In the genomic region with DNA sequence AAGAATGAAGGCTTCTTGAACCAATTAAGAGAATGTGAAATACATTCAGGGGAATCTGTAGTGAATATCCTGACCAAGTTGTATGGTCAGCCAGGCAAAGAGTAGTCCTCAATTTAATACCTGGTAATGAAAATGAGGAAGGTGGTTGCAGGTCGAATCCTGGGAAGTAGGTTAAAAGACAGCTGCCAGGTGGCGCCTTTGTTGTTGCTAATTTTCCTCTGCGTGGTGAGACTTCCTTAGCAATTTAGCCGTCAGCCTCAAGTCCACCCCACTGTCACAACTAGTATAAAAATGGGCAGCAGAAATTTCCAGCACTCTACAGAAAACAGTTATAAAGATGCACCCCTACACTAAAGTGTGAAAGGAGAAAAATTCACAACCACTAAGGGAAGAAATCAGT, we compare ENCODE assay signal across 8 cellular contexts.
DNase-seq lines count a peak whose midpoint lies in the region; ATAC-seq and TF ChIP-seq lines count a peak whose summit lies in the region.

No MANE protein-coding gene starts in this region.

- no peak for TF ChIP-seq CTCF in WTC11 (IDR thresholded peaks at IDR 0.05)

- POLR2A ChIA-PET in HEK293T (lab: Yijun Ruan, JAX) (no interaction called here), WTC11 (lab: Charles Lee) (no interaction called here)

- H3K4me3 Mint-ChIP-seq in WTC11: no peak overlapping the region

- DNase-seq in Caki2 (ENCODE audit: low read depth) (peak; percentile 2), HEK293T (ENCODE audit: extremely low spot score) (peak; percentile 14), WTC11 (ENCODE audit: low spot score) (peak; percentile 15), kidney tubule cell (ENCODE audit: low spot score) (peak; percentile 21)
- no peak for DNase-seq in activated effector memory CD4-positive, alpha-beta T cell treated with Interleukin-2 at 50 U/mL for 16 hours

- H3K27me3 Mint-ChIP-seq in WTC11 (ENCODE audit: low read depth): no peaks in the 10 kb centered on the region; the same call in 1 of the 2 replicates

- ATAC-seq in WTC11: peak; percentile 59
- ATAC-seq in GM19395 (IDR thresholded peaks at IDR 0.05; ENCODE audit: unreplicated experiment): no peak
- ATAC-seq in HG02852 (IDR thresholded peaks at IDR 0.05; ENCODE audit: unreplicated experiment): no peak
- ATAC-seq in GM21717 (IDR thresholded peaks at IDR 0.05; ENCODE audit: unreplicated experiment): no peak

- in situ Hi-C loops in Caki2 (cut with HindIII; ENCODE audit: low pct_unique_long_range_greater_than_20kb, low sequenced_read_pairs): no loop called here

- no peak overlapping the region for H3K27ac Mint-ChIP-seq in WTC11

- peaks cover 11% of the 10 kb centered on the region; the same call in 1 of the 2 replicates for H3K4me1 Mint-ChIP-seq in WTC11

- no peaks in the 10 kb centered on the region for H3K36me3 Mint-ChIP-seq in WTC11

- no peaks in the 10 kb centered on the region for H3K9me3 Mint-ChIP-seq in WTC11

- CTCF ChIA-PET in HEK293T (lab: Yijun Ruan, JAX) (interaction anchor here (1.0 kb wide), 2 partner anchors 339 to 342 kb away, joined by 3 to 5 read pairs; no protein-coding TSS in a partner anchor), WTC11 (lab: Charles Lee) (interaction anchor here (0.8 to 3.6 kb wide), 10 partner anchors 11 to 345 kb away, joined by 3 to 34 read pairs (median 4); no protein-coding TSS in a partner anchor)

TF ChIP-seq in HEK293T, 16 proteins besides CTCF, POLR2A, EP300 and RAD21:
- TF ChIP-seq FOXM1 (IDR thresholded peaks at IDR 0.05; ENCODE audit: borderline replicate concordance) (no peak), CTBP1 (IDR thresholded peaks at IDR 0.05; ENCODE audit: borderline replicate concordance) (no peak), SP1 (IDR thresholded peaks at IDR 0.05) (no peak), L3MBTL2 (conservative IDR thresholded peaks at IDR 0.05) (no peak), HDGF (IDR thresholded peaks at IDR 0.05; ENCODE audit: borderline replicate concordance) (no peak), BHLHE40 (IDR thresholded peaks at IDR 0.05; ENCODE audit: borderline replicate concordance) (no peak), ELF4 (IDR thresholded peaks at IDR 0.05) (no peak), FOXK2 (IDR thresholded peaks at IDR 0.05) (no peak), TARDBP (IDR thresholded peaks at IDR 0.05) (no peak), FOXA1 (IDR thresholded peaks at IDR 0.05) (no peak), LEF1 (IDR thresholded peaks at IDR 0.05; ENCODE audit: borderline replicate concordance) (no peak), ARNT (IDR thresholded peaks at IDR 0.05) (no peak)
- TF ChIP-seq, protein P1, sequence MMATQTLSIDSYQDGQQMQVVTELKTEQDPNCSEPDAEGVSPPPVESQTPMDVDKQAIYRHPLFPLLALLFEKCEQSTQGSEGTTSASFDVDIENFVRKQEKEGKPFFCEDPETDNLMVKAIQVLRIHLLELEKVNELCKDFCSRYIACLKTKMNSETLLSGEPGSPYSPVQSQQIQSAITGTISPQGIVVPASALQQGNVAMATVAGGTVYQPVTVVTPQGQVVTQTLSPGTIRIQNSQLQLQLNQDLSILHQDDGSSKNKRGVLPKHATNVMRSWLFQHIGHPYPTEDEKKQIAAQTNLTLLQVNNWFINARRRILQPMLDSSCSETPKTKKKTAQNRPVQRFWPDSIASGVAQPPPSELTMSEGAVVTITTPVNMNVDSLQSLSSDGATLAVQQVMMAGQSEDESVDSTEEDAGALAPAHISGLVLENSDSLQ (IDR thresholded peaks at IDR 0.05): no peak

TF ChIP-seq in WTC11, 78 proteins besides CTCF, POLR2A, EP300 and RAD21 (continues in another document):
- TF ChIP-seq RORB (CRISPR knock-in tag; IDR thresholded peaks at IDR 0.05) (no peak), CREM (CRISPR knock-in tag; IDR thresholded peaks at IDR 0.05) (no peak), ZBTB21 (CRISPR knock-in tag; IDR thresholded peaks at IDR 0.05; ENCODE audit: borderline replicate concordance) (no peak), MYBL2 (CRISPR knock-in tag; IDR thresholded peaks at IDR 0.05) (no peak), GTF2I (CRISPR knock-in tag; conservative IDR thresholded peaks at IDR 0.05) (no peak), ATF1 (CRISPR knock-in tag; IDR thresholded peaks at IDR 0.05) (no peak), NR3C1 (CRISPR knock-in tag; conservative IDR thresholded peaks at IDR 0.05; ENCODE audit: low read depth) (no peak), NR2C2 (CRISPR knock-in tag; IDR thresholded peaks at IDR 0.05) (no peak), ZNF138 (CRISPR knock-in tag; conservative IDR thresholded peaks at IDR 0.05) (no peak), ZNF671 (CRISPR knock-in tag; IDR thresholded peaks at IDR 0.05) (no peak), ELF4 (CRISPR knock-in tag; IDR thresholded peaks at IDR 0.05; ENCODE audit: low read depth) (no peak)
- TF ChIP-seq, protein P2, sequence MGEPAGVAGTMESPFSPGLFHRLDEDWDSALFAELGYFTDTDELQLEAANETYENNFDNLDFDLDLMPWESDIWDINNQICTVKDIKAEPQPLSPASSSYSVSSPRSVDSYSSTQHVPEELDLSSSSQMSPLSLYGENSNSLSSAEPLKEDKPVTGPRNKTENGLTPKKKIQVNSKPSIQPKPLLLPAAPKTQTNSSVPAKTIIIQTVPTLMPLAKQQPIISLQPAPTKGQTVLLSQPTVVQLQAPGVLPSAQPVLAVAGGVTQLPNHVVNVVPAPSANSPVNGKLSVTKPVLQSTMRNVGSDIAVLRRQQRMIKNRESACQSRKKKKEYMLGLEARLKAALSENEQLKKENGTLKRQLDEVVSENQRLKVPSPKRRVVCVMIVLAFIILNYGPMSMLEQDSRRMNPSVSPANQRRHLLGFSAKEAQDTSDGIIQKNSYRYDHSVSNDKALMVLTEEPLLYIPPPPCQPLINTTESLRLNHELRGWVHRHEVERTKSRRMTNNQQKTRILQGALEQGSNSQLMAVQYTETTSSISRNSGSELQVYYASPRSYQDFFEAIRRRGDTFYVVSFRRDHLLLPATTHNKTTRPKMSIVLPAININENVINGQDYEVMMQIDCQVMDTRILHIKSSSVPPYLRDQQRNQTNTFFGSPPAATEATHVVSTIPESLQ (CRISPR knock-in tag; IDR thresholded peaks at IDR 0.05): no peak
- TF ChIP-seq, protein P3, sequence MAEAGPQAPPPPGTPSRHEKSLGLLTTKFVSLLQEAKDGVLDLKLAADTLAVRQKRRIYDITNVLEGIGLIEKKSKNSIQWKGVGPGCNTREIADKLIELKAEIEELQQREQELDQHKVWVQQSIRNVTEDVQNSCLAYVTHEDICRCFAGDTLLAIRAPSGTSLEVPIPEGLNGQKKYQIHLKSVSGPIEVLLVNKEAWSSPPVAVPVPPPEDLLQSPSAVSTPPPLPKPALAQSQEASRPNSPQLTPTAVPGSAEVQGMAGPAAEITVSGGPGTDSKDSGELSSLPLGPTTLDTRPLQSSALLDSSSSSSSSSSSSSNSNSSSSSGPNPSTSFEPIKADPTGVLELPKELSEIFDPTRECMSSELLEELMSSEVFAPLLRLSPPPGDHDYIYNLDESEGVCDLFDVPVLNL (CRISPR knock-in tag; IDR thresholded peaks at IDR 0.05; ENCODE audit: borderline replicate concordance, low read depth): no peak
- TF ChIP-seq, protein P4, sequence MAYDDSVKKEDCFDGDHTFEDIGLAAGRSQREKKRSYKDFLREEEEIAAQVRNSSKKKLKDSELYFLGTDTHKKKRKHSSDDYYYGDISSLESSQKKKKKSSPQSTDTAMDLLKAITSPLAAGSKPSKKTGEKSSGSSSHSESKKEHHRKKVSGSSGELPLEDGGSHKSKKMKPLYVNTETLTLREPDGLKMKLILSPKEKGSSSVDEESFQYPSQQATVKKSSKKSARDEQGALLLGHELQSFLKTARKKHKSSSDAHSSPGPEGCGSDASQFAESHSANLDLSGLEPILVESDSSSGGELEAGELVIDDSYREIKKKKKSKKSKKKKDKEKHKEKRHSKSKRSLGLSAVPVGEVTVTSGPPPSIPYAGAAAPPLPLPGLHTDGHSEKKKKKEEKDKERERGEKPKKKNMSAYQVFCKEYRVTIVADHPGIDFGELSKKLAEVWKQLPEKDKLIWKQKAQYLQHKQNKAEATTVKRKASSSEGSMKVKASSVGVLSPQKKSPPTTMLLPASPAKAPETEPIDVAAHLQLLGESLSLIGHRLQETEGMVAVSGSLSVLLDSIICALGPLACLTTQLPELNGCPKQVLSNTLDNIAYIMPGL (CRISPR knock-in tag; IDR thresholded peaks at IDR 0.05): no peak
- TF ChIP-seq, protein P5, sequence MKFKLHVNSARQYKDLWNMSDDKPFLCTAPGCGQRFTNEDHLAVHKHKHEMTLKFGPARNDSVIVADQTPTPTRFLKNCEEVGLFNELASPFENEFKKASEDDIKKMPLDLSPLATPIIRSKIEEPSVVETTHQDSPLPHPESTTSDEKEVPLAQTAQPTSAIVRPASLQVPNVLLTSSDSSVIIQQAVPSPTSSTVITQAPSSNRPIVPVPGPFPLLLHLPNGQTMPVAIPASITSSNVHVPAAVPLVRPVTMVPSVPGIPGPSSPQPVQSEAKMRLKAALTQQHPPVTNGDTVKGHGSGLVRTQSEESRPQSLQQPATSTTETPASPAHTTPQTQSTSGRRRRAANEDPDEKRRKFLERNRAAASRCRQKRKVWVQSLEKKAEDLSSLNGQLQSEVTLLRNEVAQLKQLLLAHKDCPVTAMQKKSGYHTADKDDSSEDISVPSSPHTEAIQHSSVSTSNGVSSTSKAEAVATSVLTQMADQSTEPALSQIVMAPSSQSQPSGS (CRISPR knock-in tag; IDR thresholded peaks at IDR 0.05; ENCODE audit: borderline replicate concordance, low read depth): no peak
- TF ChIP-seq, protein P6, sequence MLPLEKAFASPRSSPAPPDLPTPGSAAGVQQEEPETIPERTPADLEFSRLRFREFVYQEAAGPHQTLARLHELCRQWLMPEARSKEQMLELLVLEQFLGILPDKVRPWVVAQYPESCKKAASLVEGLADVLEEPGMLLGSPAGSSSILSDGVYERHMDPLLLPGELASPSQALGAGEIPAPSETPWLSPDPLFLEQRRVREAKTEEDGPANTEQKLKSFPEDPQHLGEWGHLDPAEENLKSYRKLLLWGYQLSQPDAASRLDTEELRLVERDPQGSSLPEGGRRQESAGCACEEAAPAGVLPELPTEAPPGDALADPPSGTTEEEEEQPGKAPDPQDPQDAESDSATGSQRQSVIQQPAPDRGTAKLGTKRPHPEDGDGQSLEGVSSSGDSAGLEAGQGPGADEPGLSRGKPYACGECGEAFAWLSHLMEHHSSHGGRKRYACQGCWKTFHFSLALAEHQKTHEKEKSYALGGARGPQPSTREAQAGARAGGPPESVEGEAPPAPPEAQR (CRISPR knock-in tag; IDR thresholded peaks at IDR 0.05): no peak
